Comparison of ENCODE assay signal across 1 cellular context in the genomic region with DNA sequence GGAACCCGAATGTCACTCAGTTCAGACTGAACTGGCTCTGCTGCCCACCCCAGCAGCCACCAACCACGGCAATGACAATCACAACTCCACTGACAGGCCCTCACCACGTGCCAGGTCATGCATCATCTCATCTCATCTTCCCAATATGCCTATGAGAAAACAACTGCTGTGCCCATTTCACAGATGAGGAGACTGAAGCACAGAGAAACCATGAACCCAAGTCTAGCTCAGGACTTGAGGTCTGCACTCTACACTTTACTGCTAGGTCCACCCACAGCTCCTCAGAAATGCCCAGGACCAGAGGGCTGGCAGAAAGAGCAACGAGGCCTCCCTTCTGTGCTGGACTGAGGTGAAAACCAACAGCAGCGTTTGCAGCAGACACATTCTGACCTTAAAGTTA.
TF ChIP-seq lines count a peak whose summit lies in the region.

No MANE protein-coding gene starts in this region.

TF ChIP-seq in K562, 482 proteins besides CTCF, POLR2A, EP300 and RAD21:
- TF ChIP-seq, protein P1, sequence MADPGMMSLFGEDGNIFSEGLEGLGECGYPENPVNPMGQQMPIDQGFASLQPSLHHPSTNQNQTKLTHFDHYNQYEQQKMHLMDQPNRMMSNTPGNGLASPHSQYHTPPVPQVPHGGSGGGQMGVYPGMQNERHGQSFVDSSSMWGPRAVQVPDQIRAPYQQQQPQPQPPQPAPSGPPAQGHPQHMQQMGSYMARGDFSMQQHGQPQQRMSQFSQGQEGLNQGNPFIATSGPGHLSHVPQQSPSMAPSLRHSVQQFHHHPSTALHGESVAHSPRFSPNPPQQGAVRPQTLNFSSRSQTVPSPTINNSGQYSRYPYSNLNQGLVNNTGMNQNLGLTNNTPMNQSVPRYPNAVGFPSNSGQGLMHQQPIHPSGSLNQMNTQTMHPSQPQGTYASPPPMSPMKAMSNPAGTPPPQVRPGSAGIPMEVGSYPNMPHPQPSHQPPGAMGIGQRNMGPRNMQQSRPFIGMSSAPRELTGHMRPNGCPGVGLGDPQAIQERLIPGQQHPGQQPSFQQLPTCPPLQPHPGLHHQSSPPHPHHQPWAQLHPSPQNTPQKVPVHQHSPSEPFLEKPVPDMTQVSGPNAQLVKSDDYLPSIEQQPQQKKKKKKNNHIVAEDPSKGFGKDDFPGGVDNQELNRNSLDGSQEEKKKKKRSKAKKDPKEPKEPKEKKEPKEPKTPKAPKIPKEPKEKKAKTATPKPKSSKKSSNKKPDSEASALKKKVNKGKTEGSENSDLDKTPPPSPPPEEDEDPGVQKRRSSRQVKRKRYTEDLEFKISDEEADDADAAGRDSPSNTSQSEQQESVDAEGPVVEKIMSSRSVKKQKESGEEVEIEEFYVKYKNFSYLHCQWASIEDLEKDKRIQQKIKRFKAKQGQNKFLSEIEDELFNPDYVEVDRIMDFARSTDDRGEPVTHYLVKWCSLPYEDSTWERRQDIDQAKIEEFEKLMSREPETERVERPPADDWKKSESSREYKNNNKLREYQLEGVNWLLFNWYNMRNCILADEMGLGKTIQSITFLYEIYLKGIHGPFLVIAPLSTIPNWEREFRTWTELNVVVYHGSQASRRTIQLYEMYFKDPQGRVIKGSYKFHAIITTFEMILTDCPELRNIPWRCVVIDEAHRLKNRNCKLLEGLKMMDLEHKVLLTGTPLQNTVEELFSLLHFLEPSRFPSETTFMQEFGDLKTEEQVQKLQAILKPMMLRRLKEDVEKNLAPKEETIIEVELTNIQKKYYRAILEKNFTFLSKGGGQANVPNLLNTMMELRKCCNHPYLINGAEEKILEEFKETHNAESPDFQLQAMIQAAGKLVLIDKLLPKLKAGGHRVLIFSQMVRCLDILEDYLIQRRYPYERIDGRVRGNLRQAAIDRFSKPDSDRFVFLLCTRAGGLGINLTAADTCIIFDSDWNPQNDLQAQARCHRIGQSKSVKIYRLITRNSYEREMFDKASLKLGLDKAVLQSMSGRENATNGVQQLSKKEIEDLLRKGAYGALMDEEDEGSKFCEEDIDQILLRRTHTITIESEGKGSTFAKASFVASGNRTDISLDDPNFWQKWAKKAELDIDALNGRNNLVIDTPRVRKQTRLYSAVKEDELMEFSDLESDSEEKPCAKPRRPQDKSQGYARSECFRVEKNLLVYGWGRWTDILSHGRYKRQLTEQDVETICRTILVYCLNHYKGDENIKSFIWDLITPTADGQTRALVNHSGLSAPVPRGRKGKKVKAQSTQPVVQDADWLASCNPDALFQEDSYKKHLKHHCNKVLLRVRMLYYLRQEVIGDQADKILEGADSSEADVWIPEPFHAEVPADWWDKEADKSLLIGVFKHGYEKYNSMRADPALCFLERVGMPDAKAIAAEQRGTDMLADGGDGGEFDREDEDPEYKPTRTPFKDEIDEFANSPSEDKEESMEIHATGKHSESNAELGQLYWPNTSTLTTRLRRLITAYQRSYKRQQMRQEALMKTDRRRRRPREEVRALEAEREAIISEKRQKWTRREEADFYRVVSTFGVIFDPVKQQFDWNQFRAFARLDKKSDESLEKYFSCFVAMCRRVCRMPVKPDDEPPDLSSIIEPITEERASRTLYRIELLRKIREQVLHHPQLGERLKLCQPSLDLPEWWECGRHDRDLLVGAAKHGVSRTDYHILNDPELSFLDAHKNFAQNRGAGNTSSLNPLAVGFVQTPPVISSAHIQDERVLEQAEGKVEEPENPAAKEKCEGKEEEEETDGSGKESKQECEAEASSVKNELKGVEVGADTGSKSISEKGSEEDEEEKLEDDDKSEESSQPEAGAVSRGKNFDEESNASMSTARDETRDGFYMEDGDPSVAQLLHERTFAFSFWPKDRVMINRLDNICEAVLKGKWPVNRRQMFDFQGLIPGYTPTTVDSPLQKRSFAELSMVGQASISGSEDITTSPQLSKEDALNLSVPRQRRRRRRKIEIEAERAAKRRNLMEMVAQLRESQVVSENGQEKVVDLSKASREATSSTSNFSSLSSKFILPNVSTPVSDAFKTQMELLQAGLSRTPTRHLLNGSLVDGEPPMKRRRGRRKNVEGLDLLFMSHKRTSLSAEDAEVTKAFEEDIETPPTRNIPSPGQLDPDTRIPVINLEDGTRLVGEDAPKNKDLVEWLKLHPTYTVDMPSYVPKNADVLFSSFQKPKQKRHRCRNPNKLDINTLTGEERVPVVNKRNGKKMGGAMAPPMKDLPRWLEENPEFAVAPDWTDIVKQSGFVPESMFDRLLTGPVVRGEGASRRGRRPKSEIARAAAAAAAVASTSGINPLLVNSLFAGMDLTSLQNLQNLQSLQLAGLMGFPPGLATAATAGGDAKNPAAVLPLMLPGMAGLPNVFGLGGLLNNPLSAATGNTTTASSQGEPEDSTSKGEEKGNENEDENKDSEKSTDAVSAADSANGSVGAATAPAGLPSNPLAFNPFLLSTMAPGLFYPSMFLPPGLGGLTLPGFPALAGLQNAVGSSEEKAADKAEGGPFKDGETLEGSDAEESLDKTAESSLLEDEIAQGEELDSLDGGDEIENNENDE (IDR thresholded peaks at IDR 0.05; ENCODE audit: low read depth, low read length) = no peak
- peak; percentile 52; the same call in 1 of the 2 replicates for TF ChIP-seq PTBP1 (IDR thresholded peaks at IDR 0.05; ENCODE audit: low read depth, low read length)
- TF ChIP-seq ZNF76 (CRISPR knock-in tag; IDR thresholded peaks at IDR 0.05; ENCODE audit: borderline replicate concordance) = no peak
- TF ChIP-seq, protein P2, sequence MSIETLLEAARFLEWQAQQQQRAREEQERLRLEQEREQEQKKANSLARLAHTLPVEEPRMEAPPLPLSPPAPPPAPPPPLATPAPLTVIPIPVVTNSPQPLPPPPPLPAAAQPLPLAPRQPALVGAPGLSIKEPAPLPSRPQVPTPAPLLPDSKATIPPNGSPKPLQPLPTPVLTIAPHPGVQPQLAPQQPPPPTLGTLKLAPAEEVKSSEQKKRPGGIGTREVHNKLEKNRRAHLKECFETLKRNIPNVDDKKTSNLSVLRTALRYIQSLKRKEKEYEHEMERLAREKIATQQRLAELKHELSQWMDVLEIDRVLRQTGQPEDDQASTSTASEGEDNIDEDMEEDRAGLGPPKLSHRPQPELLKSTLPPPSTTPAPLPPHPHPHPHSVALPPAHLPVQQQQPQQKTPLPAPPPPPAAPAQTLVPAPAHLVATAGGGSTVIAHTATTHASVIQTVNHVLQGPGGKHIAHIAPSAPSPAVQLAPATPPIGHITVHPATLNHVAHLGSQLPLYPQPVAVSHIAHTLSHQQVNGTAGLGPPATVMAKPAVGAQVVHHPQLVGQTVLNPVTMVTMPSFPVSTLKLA (conservative IDR thresholded peaks at IDR 0.05) = peak in 1 of 2 experiments; percentile 21; a peak in 1 of 4 replicates
- TF ChIP-seq HDAC1 (IDR thresholded peaks at IDR 0.05) = peak in 1 of 2 experiments; percentile 22; a peak in 1 of 4 replicates
- TF ChIP-seq, protein P3, sequence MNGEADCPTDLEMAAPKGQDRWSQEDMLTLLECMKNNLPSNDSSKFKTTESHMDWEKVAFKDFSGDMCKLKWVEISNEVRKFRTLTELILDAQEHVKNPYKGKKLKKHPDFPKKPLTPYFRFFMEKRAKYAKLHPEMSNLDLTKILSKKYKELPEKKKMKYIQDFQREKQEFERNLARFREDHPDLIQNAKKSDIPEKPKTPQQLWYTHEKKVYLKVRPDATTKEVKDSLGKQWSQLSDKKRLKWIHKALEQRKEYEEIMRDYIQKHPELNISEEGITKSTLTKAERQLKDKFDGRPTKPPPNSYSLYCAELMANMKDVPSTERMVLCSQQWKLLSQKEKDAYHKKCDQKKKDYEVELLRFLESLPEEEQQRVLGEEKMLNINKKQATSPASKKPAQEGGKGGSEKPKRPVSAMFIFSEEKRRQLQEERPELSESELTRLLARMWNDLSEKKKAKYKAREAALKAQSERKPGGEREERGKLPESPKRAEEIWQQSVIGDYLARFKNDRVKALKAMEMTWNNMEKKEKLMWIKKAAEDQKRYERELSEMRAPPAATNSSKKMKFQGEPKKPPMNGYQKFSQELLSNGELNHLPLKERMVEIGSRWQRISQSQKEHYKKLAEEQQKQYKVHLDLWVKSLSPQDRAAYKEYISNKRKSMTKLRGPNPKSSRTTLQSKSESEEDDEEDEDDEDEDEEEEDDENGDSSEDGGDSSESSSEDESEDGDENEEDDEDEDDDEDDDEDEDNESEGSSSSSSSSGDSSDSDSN (IDR thresholded peaks at IDR 0.05; ENCODE audit: borderline replicate concordance in 1 of 2, low read depth in 2 of 2, low read length in 2 of 2) = no peak
- peak; percentile 88 for TF ChIP-seq ADNP (tag; IDR thresholded peaks at IDR 0.05)
- TF ChIP-seq, protein P4, sequence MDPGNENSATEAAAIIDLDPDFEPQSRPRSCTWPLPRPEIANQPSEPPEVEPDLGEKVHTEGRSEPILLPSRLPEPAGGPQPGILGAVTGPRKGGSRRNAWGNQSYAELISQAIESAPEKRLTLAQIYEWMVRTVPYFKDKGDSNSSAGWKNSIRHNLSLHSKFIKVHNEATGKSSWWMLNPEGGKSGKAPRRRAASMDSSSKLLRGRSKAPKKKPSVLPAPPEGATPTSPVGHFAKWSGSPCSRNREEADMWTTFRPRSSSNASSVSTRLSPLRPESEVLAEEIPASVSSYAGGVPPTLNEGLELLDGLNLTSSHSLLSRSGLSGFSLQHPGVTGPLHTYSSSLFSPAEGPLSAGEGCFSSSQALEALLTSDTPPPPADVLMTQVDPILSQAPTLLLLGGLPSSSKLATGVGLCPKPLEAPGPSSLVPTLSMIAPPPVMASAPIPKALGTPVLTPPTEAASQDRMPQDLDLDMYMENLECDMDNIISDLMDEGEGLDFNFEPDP (CRISPR knock-in tag; IDR thresholded peaks at IDR 0.05) = no peak
- TF ChIP-seq SMARCA5 (IDR thresholded peaks at IDR 0.05) = peak; percentile 88
- peak; percentile 98 for TF ChIP-seq BCOR (IDR thresholded peaks at IDR 0.05)
- peak; percentile 81 to 92 for TF ChIP-seq KDM1A (IDR thresholded peaks at IDR 0.05)
- peak; percentile 87 for TF ChIP-seq HDAC2 (IDR thresholded peaks at IDR 0.05)
- TF ChIP-seq CBX3 (IDR thresholded peaks at IDR 0.05; ENCODE audit: borderline replicate concordance in 1 of 2, low read length in 2 of 2) = no peak
- TF ChIP-seq RBM25 (IDR thresholded peaks at IDR 0.05; ENCODE audit: low read depth, low read length, severe bottlenecking) = peak; percentile 90
- 0 out of 2 replicates have a peak, but pooled peaks have one; percentile 85 for TF ChIP-seq HDGF (IDR thresholded peaks at IDR 0.05)
- TF ChIP-seq GATAD2A (IDR thresholded peaks at IDR 0.05) = no peak
